9 cellular contexts compared by ENCODE assay signal in the genomic region with DNA sequence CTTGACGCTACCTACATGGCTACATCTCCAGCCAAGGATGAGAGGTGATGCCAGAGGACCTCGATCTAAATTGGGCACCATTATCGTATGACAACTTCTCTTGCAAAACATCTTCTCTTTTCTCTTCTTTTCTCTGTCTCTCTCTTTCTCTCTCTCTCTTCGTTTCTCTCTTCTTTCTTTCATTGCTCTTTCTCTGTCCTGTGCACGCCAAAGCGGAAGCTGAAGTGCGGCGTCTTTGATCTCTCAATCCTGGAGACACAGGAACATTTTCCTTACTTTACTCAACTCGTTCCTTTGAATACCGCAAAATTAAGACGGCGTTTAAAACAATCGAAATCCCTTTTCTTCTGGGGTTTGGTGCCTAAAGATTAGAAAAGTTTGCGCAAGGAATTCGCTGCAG.
A peak's percentile ranks its signal among the peaks of the same experiment; 100 is the strongest.
DNase-seq lines count a peak whose midpoint lies in the region; ATAC-seq and TF ChIP-seq lines count a peak whose summit lies in the region.
"Had no signal": no experiment of that assay in that cellular context is flagged by ENCODE, and none has a peak within 500 bp of the region (broad histone marks: within the 10 kb centered on the region; RNA-seq: fewer than 3 reads in every experiment).

No MANE protein-coding gene starts in this region.

- DNase-seq in EH (ENCODE audit: low read depth) (peak; percentile 39), cardiac fibroblast (ENCODE audit: low read depth in 2 of 2) (peak; percentile 16 to 34)

- TF ChIP-seq CTCF in cardiac fibroblast (IDR thresholded peaks at IDR 0.05; ENCODE audit: low read depth, low read length), result no peak

- peak; percentile 1 for ATAC-seq in HG02759 (IDR thresholded peaks at IDR 0.05; ENCODE audit: unreplicated experiment)
- ATAC-seq in HG03025 (IDR thresholded peaks at IDR 0.05; ENCODE audit: low FRiP score, unreplicated experiment), result no peak
- ATAC-seq in GM21390 (IDR thresholded peaks at IDR 0.05; ENCODE audit: unreplicated experiment), result no peak
- ATAC-seq in HG02884 (IDR thresholded peaks at IDR 0.05; ENCODE audit: unreplicated experiment), result no peak
- no peak for ATAC-seq in HG02610 (IDR thresholded peaks at IDR 0.05; ENCODE audit: unreplicated experiment)

- no peaks in the 10 kb centered on the region for H3K9me3 ChIP-seq in mononuclear cell (ENCODE audit: low read depth, low read length)
- H3K9me3 ChIP-seq: esophagus muscularis mucosa had no signal

- peaks cover 15% of the 10 kb centered on the region for H3K4me1 ChIP-seq in mononuclear cell (ENCODE audit: insufficient read depth, low read length)

- no peaks in the 10 kb centered on the region for H3K27me3 ChIP-seq in mononuclear cell (ENCODE audit: insufficient read depth, low read length)
- H3K27me3 ChIP-seq: esophagus muscularis mucosa had no signal

- H3K4me3 ChIP-seq in cardiac fibroblast (replicated peaks in 1 of 2; ENCODE audit: low read depth in 2 of 2, low read length in 2 of 2), result peak overlapping the region; percentile 77 to 80
- H3K4me3 ChIP-seq in mononuclear cell (ENCODE audit: low read length), result peak overlapping the region; percentile 66
